In genomic region chr11:9138133-9138453, GRCh38 we compare ENCODE assay signal across 1 cellular context.
A peak's percentile ranks its signal among the peaks of the same experiment; 100 is the strongest.
TF ChIP-seq lines count a peak whose summit lies in the region.

No MANE protein-coding gene starts in this region.

TF ChIP-seq in HepG2, 621 proteins besides CTCF, POLR2A, EP300 and RAD21 (continued from another document):
- TF ChIP-seq HNF1B (CRISPR knock-in tag; IDR thresholded peaks at IDR 0.05) = 0 out of 2 replicates have a peak, but pooled peaks have one; percentile 0
- no peak for TF ChIP-seq ZNF691 (CRISPR knock-in tag; IDR thresholded peaks at IDR 0.05; ENCODE audit: borderline replicate concordance, low read depth)
